ENCODE assay signal across 12 cellular contexts in the genomic region with DNA sequence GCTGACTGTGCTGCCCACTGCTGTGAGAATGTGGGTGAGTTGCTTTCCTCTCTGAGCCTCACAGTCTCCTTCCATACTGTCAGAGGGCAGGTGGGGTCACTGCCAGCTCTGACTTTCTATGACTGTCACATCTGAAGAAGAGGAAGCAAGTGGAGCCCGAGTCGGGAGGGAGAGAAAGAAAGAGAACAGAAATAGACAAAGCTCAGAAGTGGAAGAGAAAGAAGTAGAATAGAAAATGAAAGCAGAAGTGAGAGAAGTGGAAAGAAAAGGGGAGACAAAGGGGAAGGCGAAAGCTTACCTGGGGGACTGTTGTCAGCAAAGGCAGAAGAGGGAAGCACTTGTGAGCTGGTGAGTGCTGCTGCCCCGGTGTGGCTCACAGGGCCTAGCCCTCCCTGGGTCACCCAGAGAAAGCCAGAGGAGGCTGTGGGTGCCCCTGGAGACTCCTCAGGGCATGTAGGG. TPM values are rescaled to one million over a fixed set of nuclear protein-coding genes. Genes with fewer than 3 reads are reported as not detected.
DNase-seq lines count a peak whose midpoint lies in the region; ATAC-seq, FAIRE-seq and TF ChIP-seq lines count a peak whose summit lies in the region.
"Had no signal": no experiment of that assay in that cellular context is flagged by ENCODE, and none has a peak within 500 bp of the region (broad histone marks: within the 10 kb centered on the region; RNA-seq: fewer than 3 reads in every experiment).

No MANE protein-coding gene starts in this region.

- intact Hi-C loops in GM12878 (cut with micrococcal nuclease; ENCODE audit: unreplicated experiment), result loop anchor here (2.0 to 5.0 kb wide), 4 partner anchors 34 to 58 kb away; a partner anchor contains a TSS

- no peaks in the 10 kb centered on the region for H3K23me2 ChIP-seq in H9 (ENCODE audit: insufficient read length, low read depth, low read length, poor library complexity, severe bottlenecking)

- TF ChIP-seq CTCF in GM12878 (IDR thresholded peaks at IDR 0.05 in 2 of 3, conservative IDR thresholded peaks at IDR 0.05 in 1 of 3; ENCODE audit: control insufficient read depth in 2 of 3, extremely low read depth in 1 of 3, insufficient read depth in 1 of 3, low read depth in 3 of 3, low read length in 3 of 3) (peak in 2 of 3 experiments; percentile 25 to 32; a peak in 2 of 6 replicates), H9 (conservative IDR thresholded peaks at IDR 0.05) (no peak)

- H3K79me1 ChIP-seq in H9 (ENCODE audit: insufficient read depth, low read depth, low read length, poor library complexity, severe bottlenecking), result no peaks in the 10 kb centered on the region

- no peak overlapping the region for H2BK5ac ChIP-seq in H9 (ENCODE audit: insufficient read length, low read length)

- SMC1A ChIA-PET in GM12878 (lab: Charles Lee; ENCODE audit: uncharacterized antibody, unreplicated experiment), result interaction anchor here (0.6 to 3.1 kb wide), 28 partner anchors 9 to 649 kb away, joined by 3 to 28 read pairs (median 4); a partner anchor contains a TSS

- H4K20me1 ChIP-seq in GM12878 (ENCODE audit: control insufficient read depth, insufficient read depth) (no peaks in the 10 kb centered on the region), H9 (ENCODE audit: control insufficient read depth, insufficient read depth, insufficient read length) (no peaks in the 10 kb centered on the region)

- no peak overlapping the region for H3K4ac ChIP-seq in H9 (ENCODE audit: low read depth, low read length)

- H2BK20ac ChIP-seq in H9 (ENCODE audit: low read depth, low read length, poor library complexity, severe bottlenecking), result no peak overlapping the region

- CTCF ChIA-PET in GM12878 (lab: Yijun Ruan, JAX), result interaction anchor here (0.7 to 2.7 kb wide), 25 partner anchors 8 to 652 kb away, joined by 3 to 21 read pairs (median 5); a partner anchor contains a TSS

- BruUV-seq in GM12878 (replicated peaks; lab: Mats Ljungman, UMichigan), result no TSS peak

- no peak overlapping the region for H4K5ac ChIP-seq in H9 (ENCODE audit: insufficient read length, low read depth, low read length)

- peak; percentile 39 for TF ChIP-seq RAD21 in GM12878 (IDR thresholded peaks at IDR 0.05; ENCODE audit: insufficient read depth, low read depth, low read length)

- H3K27me3 Mint-ChIP-seq in H9 (ENCODE audit: low read depth), result peaks cover 3% of the 10 kb centered on the region

- H3K14ac ChIP-seq in H9 (ENCODE audit: insufficient read depth, low read length), result no peak overlapping the region

- H3K27ac Mint-ChIP-seq in H9, result no peak overlapping the region

- no peaks in the 10 kb centered on the region; a peak in 1 of 7 replicates for H3K36me3 Mint-ChIP-seq in H9 (ENCODE audit: insufficient read depth in 1 of 3, low read depth in 3 of 3)

- POLR2A ChIA-PET in GM12878 (lab: Charles Lee), result interaction anchor here (0.6 to 2.7 kb wide), 7 partner anchors 10 to 57 kb away, joined by 3 to 9 read pairs (median 4); a partner anchor contains a TSS

- in situ Hi-C loops in GM12878 (cut with MboI), result no loop called here

- RAD21 ChIA-PET in GM12878 (lab: Charles Lee; ENCODE audit: unreplicated experiment), result interaction anchor here (0.6 to 8.6 kb wide), 20 partner anchors 8 to 373 kb away, joined by 3 to 146 read pairs (median 4); a partner anchor contains a TSS

- ATAC-seq in GM18505 (IDR thresholded peaks at IDR 0.05; ENCODE audit: unreplicated experiment), result peak; percentile 95
- ATAC-seq in GM21367 (IDR thresholded peaks at IDR 0.05; ENCODE audit: unreplicated experiment), result peak; percentile 97
- ATAC-seq in HG03439 (IDR thresholded peaks at IDR 0.05; ENCODE audit: unreplicated experiment), result peak; percentile 95
- ATAC-seq in GM12878, result peak; percentile 96

- H3K9me3 ChIP-seq in GM12878 (replicated peaks; ENCODE audit: control insufficient read depth, insufficient read depth, low read length) (no peaks in the 10 kb centered on the region), H9 (ENCODE audit: control insufficient read depth, low read depth, low read length) (no peaks in the 10 kb centered on the region)
- H3K9me3 ChIP-seq: suprapubic skin had no signal

- H2BK120ac ChIP-seq in H9 (ENCODE audit: low read depth, low read length, poor library complexity, severe bottlenecking), result no peak overlapping the region

- H3T11ph ChIP-seq in H9 (ENCODE audit: low read length), result no peak overlapping the region

- H3K4me3 ChIP-seq in GM12878, result no peak overlapping the region
- H3K4me3 ChIP-seq: suprapubic skin had no signal

- no peak overlapping the region for H4K91ac ChIP-seq in H9 (ENCODE audit: insufficient read length, low read depth, low read length)

- H3K27ac ChIP-seq in GM12878 (ENCODE audit: control insufficient read depth, insufficient read depth), result peak overlapping the region; percentile 68
- no peak overlapping the region for H3K27ac ChIP-seq in H9 (ENCODE audit: insufficient read length, low read depth, low read length)
- H3K27ac ChIP-seq: epithelial cell of prostate, suprapubic skin had no signal

- no peak overlapping the region for H2BK12ac ChIP-seq in H9 (ENCODE audit: insufficient read length, low read depth, low read length)

- H3K56ac ChIP-seq in H9 (ENCODE audit: insufficient read length, low read depth, low read length), result no peak overlapping the region

- H3K9ac ChIP-seq in GM12878 (ENCODE audit: control insufficient read depth, insufficient read depth, low read length) (peak overlapping the region; percentile 31; the same call in 1 of the 2 replicates), H9 (ENCODE audit: extremely low read depth, insufficient read length, low read length) (no peak overlapping the region)

- no peak overlapping the region for H3K23ac ChIP-seq in H9 (ENCODE audit: insufficient read length, low read depth, low read length)

- H2AK5ac ChIP-seq in H9 (ENCODE audit: insufficient read length, low read length), result no peak overlapping the region

- H2BK15ac ChIP-seq in H9 (ENCODE audit: low read depth, low read length), result no peak overlapping the region

- H3K4me1 ChIP-seq in GM12878 (ENCODE audit: control insufficient read depth, insufficient read depth, low read length) (peaks cover 36% of the 10 kb centered on the region), H9 (ENCODE audit: insufficient read depth, low read length) (peaks cover 2% of the 10 kb centered on the region; the same call in 1 of the 2 replicates)

- peak overlapping the region; percentile 52 for H2AFZ ChIP-seq in GM12878 (ENCODE audit: control insufficient read depth, low read depth, low read length)
- no peak overlapping the region for H2AFZ ChIP-seq in H9 (ENCODE audit: low read length)

- peak; percentile 56 to 69; a peak in 2 of 4 replicates for TF ChIP-seq EP300 in GM12878 (IDR thresholded peaks at IDR 0.05; ENCODE audit: borderline replicate concordance in 1 of 2, control insufficient read depth in 1 of 2, low read depth in 2 of 2, low read length in 2 of 2)

- H3K4me2 ChIP-seq in GM12878 (ENCODE audit: control insufficient read depth, insufficient read depth) (peak overlapping the region; percentile 64), H9 (ENCODE audit: insufficient read depth, insufficient read length, low read length) (no peak overlapping the region)

- no peak for TF ChIP-seq POLR2A in GM18505 (IDR thresholded peaks at IDR 0.05; ENCODE audit: borderline replicate concordance, extremely low read depth, insufficient read depth, insufficient read length)
- TF ChIP-seq POLR2A in GM12878 (IDR thresholded peaks at IDR 0.05; ENCODE audit: low read depth, low read length), result peak; percentile 56; the same call in 1 of the 2 replicates

- no peak overlapping the region for H4K8ac ChIP-seq in H9 (replicated peaks; ENCODE audit: insufficient read length, low read depth, low read length)

- H3K79me2 ChIP-seq in GM12878 (ENCODE audit: control insufficient read depth, insufficient read depth, low read length), result peaks cover 21% of the 10 kb centered on the region
- H3K79me2 ChIP-seq in H9 (ENCODE audit: insufficient read depth, low read length), result no peaks in the 10 kb centered on the region

- peaks cover 18 to 21% of the 10 kb centered on the region in 2 experiments for H3K4me1 Mint-ChIP-seq in H9

- H3K36me3 ChIP-seq in GM12878 (ENCODE audit: control insufficient read depth in 2 of 2, insufficient read depth in 2 of 2, low read length in 1 of 2), result no peaks in the 10 kb centered on the region; a peak in 1 of 4 replicates
- H3K36me3 ChIP-seq: suprapubic skin had no signal

- peak; percentile 91 for DNase-seq in GM12878 (ENCODE audit: low read depth, low spot score)
- no peak for DNase-seq in NCI-H1092 treated with DMSO at 0.1 percent for 48 hours (lab: John Stamatoyannopoulos, UW)
- DNase-seq in DMS53 treated with DMSO at 0.1 percent for 48 hours (lab: John Stamatoyannopoulos, UW; ENCODE audit: unreplicated experiment), result no peak
- DNase-seq in H9, result no peak
- no peak for DNase-seq in NCI-H82 treated with DMSO at 0.1 percent for 48 hours (lab: John Stamatoyannopoulos, UW; ENCODE audit: unreplicated experiment)
- DNase-seq: activated CD4-positive, CD25-positive, alpha-beta regulatory T cell treated with anti-CD3 and anti-CD28 coated beads, Interleukin-2, amount 50 U/mL, for 72 hours had no signal

- FAIRE-seq in GM12878 (lab: Jason Lieb, UNC), result peak; percentile 98

- H3K9me3 Mint-ChIP-seq in H9, result no peaks in the 10 kb centered on the region

- no peak overlapping the region for H3K4me3 Mint-ChIP-seq in H9
- H3K4me3 Mint-ChIP-seq: neural crest cell had no signal

- no peak overlapping the region for H3K18ac ChIP-seq in H9 (ENCODE audit: insufficient read length, low read depth, low read length)

- 0% methylated on average over 4 of the region's 4 CpGs for WGBS in GM12878 (ENCODE audit: insufficient coverage, insufficient replicate concordance, low lambda C conversion rate, missing lambda C conversion rate)
- no CpG with 5 or more reads among the region's 4 CpGs for WGBS in H9 (ENCODE audit: extremely low coverage, insufficient read length, low lambda C conversion rate)

- H3K27me3 ChIP-seq in GM12878 (replicated peaks in 1 of 2; ENCODE audit: control insufficient read depth in 2 of 2, insufficient read depth in 2 of 2, low read length in 1 of 2), result no peaks in the 10 kb centered on the region
- no peaks in the 10 kb centered on the region for H3K27me3 ChIP-seq in H9 (ENCODE audit: insufficient read depth, low read length)
- H3K27me3 ChIP-seq: suprapubic skin had no signal

RNA-seq across cellular contexts. Expression of a gene that starts 57.9 kb away (rescaled TPM):
- 62.8 and 71.3 TPM in 2 replicates for total RNA-seq in GM12878 (2013; cell fraction: nucleolus; rRNA removed)
- 1.3 and 1.5 TPM in 2 replicates for total RNA-seq in GM12878 (2014; rRNA removed)
- total RNA-seq in GM12878 (2014; rRNA removed; fragmentation: Illumina TruSeq; extraction: Trizol), result 0.67 and 0.69 TPM in 2 replicates
- total RNA-seq in GM12878 (2021), result 1.8 and 2.2 TPM in 2 replicates
- 1.4 TPM for polyA plus RNA-seq in GM12878 (2011; ENCODE audit: low read depth)
- polyA plus RNA-seq in GM12878 (2011; rRNA removed), result 11.3 and 23.8 TPM in 2 replicates
- polyA plus RNA-seq in GM12878 (2011; cell fraction: cytosol; rRNA removed), result 16.7 and 23.2 TPM in 2 replicates
- 40.2 and 43.2 TPM in 2 replicates for polyA plus RNA-seq in GM12878 (2011; cell fraction: nucleus; rRNA removed)
- 2.4 and 3.9 TPM in 2 replicates for polyA plus RNA-seq in GM12878 (2012)
- 0.52 and 0.84 TPM in 2 replicates for polyA plus RNA-seq in GM12878 (2014; fragmentation: Illumina TruSeq; extraction: Trizol)
- polyA plus RNA-seq in GM12878 (2014; fragmentation: Nextera tagmentation; extraction: Ambion mirVana), result under 1 TPM; 0.34 to 0.49 TPM
- polyA plus RNA-seq in GM12878 (2014; rRNA removed), result 0.33 and 0.51 TPM in 2 replicates
- 1 to 10 TPM; 1.6 TPM for polyA plus RNA-seq in GM12878 (2016; fragmentation: Nextera tagmentation; extraction: Ambion mirVana)
- 54.3 and 64.7 TPM in 2 replicates for polyA minus RNA-seq in GM12878 (2011; rRNA and poly(A)+ RNA removed)
- 18.7 and 25.7 TPM in 2 replicates for polyA minus RNA-seq in GM12878 (2011; cell fraction: cytosol; rRNA and poly(A)+ RNA removed)
- polyA minus RNA-seq in GM12878 (2011; cell fraction: nucleus; rRNA and poly(A)+ RNA removed), result 161 and 396 TPM in 2 replicates
- total RNA-seq in H9 (2021), result 2.8 and 3.0 TPM in 2 replicates
